In the genomic region with DNA sequence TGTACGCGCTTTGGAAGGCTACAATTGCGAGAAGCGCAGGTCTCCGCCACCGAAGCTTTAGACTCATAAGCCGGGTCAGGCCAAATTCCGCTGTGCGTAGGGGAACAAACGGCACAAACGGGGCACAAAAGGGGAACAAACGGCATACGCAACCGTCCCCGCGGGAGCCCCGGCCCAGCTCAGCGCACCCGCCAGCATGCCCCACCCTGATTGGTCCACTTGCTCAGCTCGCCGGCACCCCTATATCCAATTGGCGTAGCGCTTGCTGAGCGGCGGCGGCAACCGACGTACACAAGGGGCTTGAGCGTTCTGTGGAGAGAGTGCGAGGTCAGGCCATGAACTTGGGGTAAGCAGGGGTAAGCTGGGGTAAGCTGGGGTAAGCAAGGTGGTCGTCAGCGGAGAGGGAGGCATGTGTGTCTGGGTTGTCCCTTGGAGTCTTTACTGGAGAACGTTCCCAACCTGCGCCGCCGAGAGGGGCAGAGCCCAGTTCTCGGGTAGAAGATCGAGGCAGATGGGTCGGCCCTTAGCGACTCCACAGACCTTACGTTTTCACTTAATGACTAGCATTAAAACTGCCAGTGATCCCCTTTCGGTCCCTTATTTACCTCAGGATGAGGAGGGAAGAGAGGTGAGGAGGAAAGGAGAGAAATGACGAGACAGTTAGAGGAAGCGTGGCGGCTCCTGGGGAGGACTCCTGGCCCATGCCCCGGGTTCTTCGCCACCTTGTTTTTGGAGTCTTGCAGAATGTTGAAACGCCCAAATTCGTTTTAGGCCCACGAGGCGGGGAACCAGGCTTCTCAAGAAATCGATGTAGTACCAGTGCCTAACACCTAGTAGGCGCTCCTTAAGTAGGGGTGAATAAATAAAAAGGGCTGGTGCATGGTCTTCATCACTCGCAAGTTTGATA, we compare ENCODE assay signal across 8 cellular contexts. TPM values are rescaled to one million over a fixed set of nuclear protein-coding genes. Genes with fewer than 3 reads are reported as not detected.
A peak's percentile ranks its signal among the peaks of the same experiment; 100 is the strongest.
DNase-seq lines count a peak whose midpoint lies in the region; ATAC-seq and TF ChIP-seq lines count a peak whose summit lies in the region.

A gene (plus strand): TSS at position 268 of the 907 bp plus-strand sequence. CDS start 68 bp downstream, at position 336.

- peak within 1 kb of the TSS; percentile 74 for H3K4me3 ChIP-seq in right cardiac atrium (ENCODE audit: low read length)
- peak within 1 kb of the TSS; percentile 49 to 94 for H3K4me3 ChIP-seq in uterus

- intact Hi-C loops in right cardiac atrium (cut with DNase I), result no loop called here
- intact Hi-C loops in uterus (cut with DNase I; ENCODE audit: low total_unique reads), result no loop called here

- H3K4me3 Mint-ChIP-seq in T-helper 17 cell, result peak within 1 kb of the TSS; percentile 96

- H3K36me3 Mint-ChIP-seq in T-helper 17 cell (ENCODE audit: low read depth), result peaks cover 4% of the 10 kb centered on the region

- H3K27ac Mint-ChIP-seq in T-helper 17 cell, result peak within 1 kb of the TSS; percentile 99

- H3K9me3 ChIP-seq in T-helper 17 cell (ENCODE audit: control insufficient read depth, low read length, poor library complexity, severe bottlenecking) (no peaks in the 10 kb centered on the region), right cardiac atrium (ENCODE audit: control insufficient read depth, low read length) (no peaks in the 10 kb centered on the region), uterus (no peaks in the 10 kb centered on the region)

- no peaks in the 10 kb centered on the region for H3K27me3 ChIP-seq in right cardiac atrium (ENCODE audit: control insufficient read depth, insufficient read depth)
- no peaks in the 10 kb centered on the region for H3K27me3 ChIP-seq in uterus

- ATAC-seq in GM18499 (IDR thresholded peaks at IDR 0.05; ENCODE audit: insufficient read depth, unreplicated experiment) (peak; percentile 91), HG02938 (IDR thresholded peaks at IDR 0.05; ENCODE audit: unreplicated experiment) (peak; percentile 96), T-helper 17 cell (peak; percentile 92), right cardiac atrium (peak; percentile 100)

- H3K27ac ChIP-seq in angular gyrus (ENCODE audit: low read depth, low read length) (peak within 1 kb of the TSS; percentile 62), right cardiac atrium (ENCODE audit: low read length) (peak within 1 kb of the TSS; percentile 59), uterus (peak within 1 kb of the TSS; percentile 78 to 89)

- TF ChIP-seq POLR2A in uterus (IDR thresholded peaks at IDR 0.05), result peak; percentile 71 to 90

- DNase-seq in NCI-H1694 treated with DMSO at 0.1 percent for 48 hours (lab: John Stamatoyannopoulos, UW) (peak; percentile 53), T-helper 17 cell (peak; percentile 87 to 90 (median 88)), right cardiac atrium (peak; percentile 97 to 98 (median 98)), pulmonary artery endothelial cell (ENCODE audit: low read depth, low spot score) (peak; percentile 73), uterus (peak; percentile 93 to 94)

- no peaks in the 10 kb centered on the region for H3K27me3 Mint-ChIP-seq in T-helper 17 cell

- H3K36me3 ChIP-seq in uterus, result no peaks in the 10 kb centered on the region

- H3K4me1 ChIP-seq in right cardiac atrium (ENCODE audit: control insufficient read depth, insufficient read depth, low read length), result no peaks in the 10 kb centered on the region
- H3K4me1 ChIP-seq in uterus, result peaks cover 0 to 8% of the 10 kb centered on the region in 2 donors

- TF ChIP-seq CTCF in uterus (IDR thresholded peaks at IDR 0.05), result peak; percentile 32 to 59 (median 52)

- H3K4me1 Mint-ChIP-seq in T-helper 17 cell, result peaks cover 27% of the 10 kb centered on the region

- WGBS in right cardiac atrium, result under 1% methylated on average over 54 of the region's 54 CpGs

RNA-seq across cellular contexts. Expression of the gene that starts here (rescaled TPM):
- total RNA-seq in T-helper 17 cell (10 to 100 TPM; 58.4 to 71.7 TPM), right cardiac atrium (10 to 100 TPM; 18.0 to 24.2 (median 18.9) TPM), pulmonary artery endothelial cell (11.9 and 14.7 TPM in 2 replicates), uterus (10 to 100 TPM; 43.5 to 77.9 (median 65.7) TPM)
- polyA plus RNA-seq in right cardiac atrium, result 9.1 TPM

Comparison
In these comparisons a context has a peak if more than half of its experiments do, and no peak if none do; other contexts are left out.
1. Peak in every context shown above with its lines: DNase-seq, ATAC-seq, H3K4me3 ChIP-seq and H3K27ac ChIP-seq.